ENCODE assay signal across 12 cellular contexts in the genomic region with DNA sequence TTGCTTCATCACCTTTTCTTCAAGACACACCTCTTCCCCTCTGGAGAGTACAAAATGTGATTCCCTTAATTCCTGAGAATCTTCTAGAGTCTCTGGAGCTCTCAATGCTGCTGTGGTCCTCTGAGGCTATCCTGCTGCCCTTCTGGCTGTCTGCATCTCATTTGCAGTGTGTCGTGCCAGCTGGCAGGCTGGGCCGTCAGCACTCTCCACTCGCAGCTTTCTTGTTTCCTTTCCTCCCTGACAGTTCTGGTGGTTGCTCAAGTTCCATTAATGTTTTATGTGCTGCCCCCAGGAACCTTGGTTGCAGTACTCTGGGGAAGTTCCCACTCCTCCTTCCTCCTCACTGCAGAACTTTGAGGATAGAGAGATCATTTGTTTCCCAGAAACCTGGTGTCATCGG.
A peak's percentile ranks its signal among the peaks of the same experiment; 100 is the strongest.
DNase-seq lines count a peak whose midpoint lies in the region; ATAC-seq, FAIRE-seq and TF ChIP-seq lines count a peak whose summit lies in the region.
"Had no signal": no experiment of that assay in that cellular context is flagged by ENCODE, and none has a peak within 500 bp of the region (broad histone marks: within the 10 kb centered on the region; RNA-seq: fewer than 3 reads in every experiment).

No MANE protein-coding gene starts in this region.

- H3K27ac Mint-ChIP-seq in glutamatergic neuron (ENCODE audit: unreplicated experiment), result peak overlapping the region; percentile 75
- peak overlapping the region; percentile 4 for H3K27ac Mint-ChIP-seq in neural progenitor cell
- H3K27ac Mint-ChIP-seq: effector memory CD8-positive, alpha-beta T cell; naive thymus-derived CD4-positive, alpha-beta T cell; stimulated activated naive B cell treated with anti-CD40 and anti-IgM and Interleukin-4, amounts not matched to agents 10 μg/mL and 1 μg/mL and 100 μg/mL, for 72 hours had no signal

- TF ChIP-seq EP300 in HepG2 (IDR thresholded peaks at IDR 0.05; ENCODE audit: low read depth in 2 of 2, low read length in 2 of 2) (no peak), HepG2 (CRISPR knock-in tag; IDR thresholded peaks at IDR 0.05; ENCODE audit: borderline replicate concordance) (no peak)

- no peak overlapping the region for H3K4me3 ChIP-seq in liver (ENCODE audit: low read depth in 1 of 3, low read length in 3 of 3)
- no peak overlapping the region for H3K4me3 ChIP-seq in HepG2 (replicated peaks in 1 of 3; ENCODE audit: insufficient read depth in 1 of 3, low read depth in 2 of 3, low read length in 3 of 3)
- no peak overlapping the region for H3K4me3 ChIP-seq in neural progenitor cell

- TF ChIP-seq POLR2A in HepG2 (IDR thresholded peaks at IDR 0.05; ENCODE audit: insufficient read depth in 1 of 2, low read depth in 2 of 2, low read length in 2 of 2), result no peak

- peaks cover 14% of the 10 kb centered on the region for H3K9me3 Mint-ChIP-seq in glutamatergic neuron (ENCODE audit: unreplicated experiment)
- no peaks in the 10 kb centered on the region for H3K9me3 Mint-ChIP-seq in neural progenitor cell
- H3K9me3 Mint-ChIP-seq: stimulated activated naive B cell treated with anti-CD40 and anti-IgM and Interleukin-4, amounts not matched to agents 10 μg/mL and 1 μg/mL and 100 μg/mL, for 72 hours had no signal

- in situ Hi-C loops in HepG2 (cut with HindIII; ENCODE audit: extremely low pct_ligation_motif_present, low pct_unique_long_range_greater_than_20kb), result no loop called here

- H4K20me1 ChIP-seq in HepG2 (ENCODE audit: insufficient read depth, low read length), result no peaks in the 10 kb centered on the region
- no peaks in the 10 kb centered on the region for H4K20me1 ChIP-seq in neural progenitor cell (ENCODE audit: low read depth)

- WGBS in liver, result 68% methylated on average over 4 of the region's 4 CpGs
- WGBS in HepG2 (ENCODE audit: low lambda C conversion rate), result 25% methylated on average over 4 of the region's 4 CpGs

- H3K9ac ChIP-seq in liver (ENCODE audit: low read depth in 1 of 2, low read length in 2 of 2) (no peak overlapping the region), HepG2 (ENCODE audit: insufficient read depth, low read depth, low read length) (no peak overlapping the region), neural progenitor cell (no peak overlapping the region)

- H2AFZ ChIP-seq in HepG2 (ENCODE audit: low read length) (no peak overlapping the region), neural progenitor cell (replicated peaks) (no peak overlapping the region)

- H3K4me1 Mint-ChIP-seq in glutamatergic neuron (ENCODE audit: low read depth, unreplicated experiment), result peaks cover 90% of the 10 kb centered on the region
- peaks cover 36% of the 10 kb centered on the region for H3K4me1 Mint-ChIP-seq in neural progenitor cell
- H3K4me1 Mint-ChIP-seq: naive thymus-derived CD4-positive, alpha-beta T cell; stimulated activated naive B cell treated with anti-CD40 and anti-IgM and Interleukin-4, amounts not matched to agents 10 μg/mL and 1 μg/mL and 100 μg/mL, for 72 hours had no signal

- H3K9me3 ChIP-seq in liver (ENCODE audit: control insufficient read depth in 4 of 4, low read length in 3 of 4) (no peaks in the 10 kb centered on the region), HepG2 (ENCODE audit: low read length) (no peaks in the 10 kb centered on the region), neural progenitor cell (ENCODE audit: low read depth) (no peaks in the 10 kb centered on the region)

- TF ChIP-seq CTCF in liver (IDR thresholded peaks at IDR 0.05; ENCODE audit: low read depth, low read length, missing input control), result no peak
- TF ChIP-seq CTCF in HepG2 (CRISPR knock-in tag; IDR thresholded peaks at IDR 0.05), result no peak
- no peak for TF ChIP-seq CTCF in glutamatergic neuron (IDR thresholded peaks at IDR 0.05; ENCODE audit: partially characterized antibody, unreplicated experiment)
- TF ChIP-seq CTCF in neural progenitor cell (IDR thresholded peaks at IDR 0.05), result no peak

- peak overlapping the region; percentile 67 for H3K4me3 Mint-ChIP-seq in glutamatergic neuron (ENCODE audit: unreplicated experiment)
- H3K4me3 Mint-ChIP-seq in neural progenitor cell, result no peak overlapping the region
- H3K4me3 Mint-ChIP-seq: effector memory CD8-positive, alpha-beta T cell; naive thymus-derived CD4-positive, alpha-beta T cell; stimulated activated naive B cell treated with anti-CD40 and anti-IgM and Interleukin-4, amounts not matched to agents 10 μg/mL and 1 μg/mL and 100 μg/mL, for 72 hours had no signal

- H3K36me3 ChIP-seq in liver (ENCODE audit: control insufficient read depth in 4 of 4, insufficient read depth in 3 of 4, low read depth in 1 of 4, low read length in 3 of 4) (no peaks in the 10 kb centered on the region), HepG2 (replicated peaks in 1 of 2; ENCODE audit: control insufficient read depth in 1 of 2, insufficient read depth in 2 of 2, low read length in 2 of 2) (no peaks in the 10 kb centered on the region), neural progenitor cell (no peaks in the 10 kb centered on the region)

- H3K27me3 ChIP-seq in liver (ENCODE audit: control insufficient read depth in 4 of 4, insufficient read depth in 4 of 4, low read length in 3 of 4), result no peaks in the 10 kb centered on the region
- no peaks in the 10 kb centered on the region; a peak in 3 of 5 replicates for H3K27me3 ChIP-seq in HepG2 (ENCODE audit: control insufficient read depth in 1 of 2, insufficient read depth in 2 of 2, low read length in 2 of 2)
- H3K27me3 ChIP-seq in neural progenitor cell, result no peaks in the 10 kb centered on the region

- intact Hi-C loops in HepG2 (cut with micrococcal nuclease; ENCODE audit: unreplicated experiment), result no loop called here

- no peaks in the 10 kb centered on the region for H3K79me2 ChIP-seq in HepG2 (ENCODE audit: insufficient read depth, low read length)
- H3K79me2 ChIP-seq in neural progenitor cell (ENCODE audit: low read depth), result no peaks in the 10 kb centered on the region

- H3K27me3 Mint-ChIP-seq in glutamatergic neuron (ENCODE audit: unreplicated experiment) (peaks cover 13% of the 10 kb centered on the region), neural progenitor cell (ENCODE audit: insufficient read depth, low read depth) (peaks cover 2% of the 10 kb centered on the region)

- ATAC-seq in HepG2 (no peak), GM19328 (IDR thresholded peaks at IDR 0.05; ENCODE audit: unreplicated experiment) (no peak)
- ATAC-seq: effector memory CD8-positive, alpha-beta T cell; naive thymus-derived CD4-positive, alpha-beta T cell; stimulated activated naive B cell treated with anti-CD40 and anti-IgM and Interleukin-4, amounts not matched to agents 10 μg/mL and 1 μg/mL and 100 μg/mL, for 72 hours had no signal

- no peaks in the 10 kb centered on the region for H3F3A ChIP-seq in neural progenitor cell (ENCODE audit: low read depth)

- POLR2A ChIA-PET in HepG2 (lab: Yijun Ruan, JAX), result no interaction called here

- CTCF ChIA-PET in HepG2 (lab: Yijun Ruan, JAX; ENCODE audit: low intra/inter-chr PET ratio, low total read pairs), result no interaction called here

- peak in 1 of 2 donors; percentile 19 for TF ChIP-seq RAD21 in liver (IDR thresholded peaks at IDR 0.05)
- no peak for TF ChIP-seq RAD21 in HepG2 (CRISPR knock-in tag; IDR thresholded peaks at IDR 0.05)

- BruUV-seq in HepG2 (replicated peaks; lab: Mats Ljungman, UMichigan), result no TSS peak

- H3K36me3 Mint-ChIP-seq in glutamatergic neuron (ENCODE audit: unreplicated experiment) (no peaks in the 10 kb centered on the region), neural progenitor cell (no peaks in the 10 kb centered on the region)
- H3K36me3 Mint-ChIP-seq: naive thymus-derived CD4-positive, alpha-beta T cell; stimulated activated naive B cell treated with anti-CD40 and anti-IgM and Interleukin-4, amounts not matched to agents 10 μg/mL and 1 μg/mL and 100 μg/mL, for 72 hours had no signal

- H3K4me1 ChIP-seq in liver (ENCODE audit: control insufficient read depth in 4 of 4, insufficient read depth in 4 of 4, low read length in 3 of 4) (no peaks in the 10 kb centered on the region), HepG2 (ENCODE audit: insufficient read depth, low read length) (no peaks in the 10 kb centered on the region), neural progenitor cell (peaks cover 25% of the 10 kb centered on the region)

- no peak overlapping the region for H3K4me2 ChIP-seq in HepG2 (ENCODE audit: low read depth, low read length)
- H3K4me2 ChIP-seq in neural progenitor cell, result no peak overlapping the region

- FAIRE-seq in HepG2 (lab: Jason Lieb, UNC), result no peak

- DNase-seq in HepG2 (ENCODE audit: low spot score) (no peak), glutamatergic neuron (peak; percentile 53), neural progenitor cell (ENCODE audit: low spot score) (no peak), ecto neural progenitor cell (ENCODE audit: low spot score) (no peak)
- no peak for DNase-seq in stimulated activated CD4-positive, alpha-beta T cell treated with anti-CD3 and anti-CD28 coated beads, Interleukin-15, amount 100 ng/mL, for 24 hours
- no peak for DNase-seq in stimulated activated CD4-positive, alpha-beta T cell treated with anti-CD3 and anti-CD28 coated beads, Interleukin-4, amount 100 ng/mL, for 24 hours
- DNase-seq: effector memory CD8-positive, alpha-beta T cell; naive thymus-derived CD4-positive, alpha-beta T cell; NCI-H1417; stimulated activated naive B cell treated with anti-CD40 and anti-IgM and Interleukin-4, amounts not matched to agents 10 μg/mL and 1 μg/mL and 100 μg/mL, for 72 hours had no signal

- H3K27ac ChIP-seq in liver (ENCODE audit: low read depth in 1 of 2, low read length in 2 of 2) (no peak overlapping the region), HepG2 (ENCODE audit: extremely low read length, insufficient read depth, low read length) (no peak overlapping the region), neural progenitor cell (no peak overlapping the region)

TF ChIP-seq in liver, 16 proteins besides CTCF, POLR2A, EP300 and RAD21:
- peak; percentile 35 for TF ChIP-seq NR2F2 (IDR thresholded peaks at IDR 0.05)
- TF ChIP-seq HNF4G (IDR thresholded peaks at IDR 0.05), result no peak
- no peak for TF ChIP-seq RXRA (IDR thresholded peaks at IDR 0.05)
- no peak for TF ChIP-seq GABPA (IDR thresholded peaks at IDR 0.05 in 1 of 2, conservative IDR thresholded peaks at IDR 0.05 in 1 of 2)

TF ChIP-seq in HepG2, 621 proteins besides CTCF, POLR2A, EP300 and RAD21 (continues in another document):
- no peak for TF ChIP-seq NCOA1 (CRISPR knock-in tag; IDR thresholded peaks at IDR 0.05)
- TF ChIP-seq PHF21A (CRISPR knock-in tag; IDR thresholded peaks at IDR 0.05), result no peak
- no peak for TF ChIP-seq ZNF605 (CRISPR knock-in tag; IDR thresholded peaks at IDR 0.05)
- TF ChIP-seq ZNF672 (CRISPR knock-in tag; IDR thresholded peaks at IDR 0.05), result no peak
- TF ChIP-seq ZFP62 (CRISPR knock-in tag; IDR thresholded peaks at IDR 0.05), result no peak
- TF ChIP-seq ZNF619 (CRISPR knock-in tag; IDR thresholded peaks at IDR 0.05), result no peak
